19 cellular contexts compared by ENCODE assay signal in genomic region chr2:160418398-160418765, GRCh38.
DNase-seq lines count a peak whose midpoint lies in the region; ATAC-seq and TF ChIP-seq lines count a peak whose summit lies in the region.
"Had no signal": no experiment of that assay in that cellular context is flagged by ENCODE, and none has a peak within 500 bp of the region (broad histone marks: within the 10 kb centered on the region; RNA-seq: fewer than 3 reads in every experiment).

No MANE protein-coding gene starts in this region.

- H3K9me3 ChIP-seq in KOPT-K1 (ENCODE audit: insufficient read depth, low read length, poor library complexity, severe bottlenecking) (no peaks in the 10 kb centered on the region), heart left ventricle (no peaks in the 10 kb centered on the region)
- H3K9me3 ChIP-seq: left lung, mucosa of descending colon, neutrophil had no signal

- peak overlapping the region; percentile 41 for H3K27ac ChIP-seq in KOPT-K1 (ENCODE audit: low read depth, low read length, poor library complexity, severe bottlenecking)
- H3K27ac ChIP-seq in caudate nucleus (ENCODE audit: low read depth, low read length), result peak overlapping the region; percentile 63
- peak overlapping the region in 2 of 12 donors; percentile 29 to 72 for H3K27ac ChIP-seq in heart left ventricle
- H3K27ac ChIP-seq: neutrophil had no signal

- intact Hi-C loops in heart left ventricle (cut with DNase I), result loop anchor here in 2 of 10 donors (10.0 kb wide), 2 partner anchors 94 to 556 kb away; no protein-coding TSS in a partner anchor

- WGBS in heart left ventricle, 4 donors, result 25 to 55% (median 38%) methylated on average over 1 of the region's 1 CpG

- no peak for DNase-seq in activated T-cell treated with anti-CD3 and anti-CD28 coated beads, Interleukin-2, amount 50 U/mL, for 24 hours
- DNase-seq in activated T-cell treated with anti-CD3 and anti-CD28 coated beads for 4 hours (no peak), caudate nucleus (lab: John Stamatoyannopoulos, UW) (no peak), osteocyte (ENCODE audit: extremely low spot score, unreplicated experiment) (no peak), NCI-H2081 (lab: John Stamatoyannopoulos, UW) (no peak), DMS79 (lab: John Stamatoyannopoulos, UW) (no peak), heart left ventricle (no peak)
- DNase-seq: CD4-positive, CD25-positive, alpha-beta regulatory T cell; DMS79 treated with DMSO at 0.1 percent for 48 hours; GOT3; left lung; mucosa of descending colon; MV-4-11; NCI-H2029; retina; Right ventricle myocardium superior; stimulated activated naive CD4-positive, alpha-beta T cell treated with Interleukin-2 at 50 U/mL for 16 hours had no signal

- no peak for ATAC-seq in heart left ventricle
- ATAC-seq: mucosa of descending colon had no signal

- peak overlapping the region; percentile 94 for H3K27ac Mint-ChIP-seq in activated T-cell treated with anti-CD3 and anti-CD28 coated beads, Interleukin-2, amount 50 U/mL, for 24 hours
- H3K27ac Mint-ChIP-seq in osteocyte (ENCODE audit: unreplicated experiment), result peak overlapping the region; percentile 83

- no peak for TF ChIP-seq CTCF in osteocyte (IDR thresholded peaks at IDR 0.05)
- TF ChIP-seq CTCF in heart left ventricle (IDR thresholded peaks at IDR 0.05), result no peak

- H3K4me3 ChIP-seq in heart left ventricle, result no peak overlapping the region
- H3K4me3 ChIP-seq: left lung, mucosa of descending colon had no signal

- H3K36me3 ChIP-seq in KOPT-K1 (ENCODE audit: insufficient read depth, low read length) (no peaks in the 10 kb centered on the region), heart left ventricle (no peaks in the 10 kb centered on the region)
- H3K36me3 ChIP-seq: left lung, neutrophil had no signal

- no peaks in the 10 kb centered on the region for H3K9me3 Mint-ChIP-seq in activated T-cell treated with anti-CD3 and anti-CD28 coated beads, Interleukin-2, amount 50 U/mL, for 24 hours
- no peaks in the 10 kb centered on the region for H3K9me3 Mint-ChIP-seq in osteocyte (ENCODE audit: unreplicated experiment)

- TF ChIP-seq POLR2A in heart left ventricle (IDR thresholded peaks at IDR 0.05), result no peak

- H3K4me3 Mint-ChIP-seq in activated T-cell treated with anti-CD3 and anti-CD28 coated beads, Interleukin-2, amount 50 U/mL, for 24 hours, result peak overlapping the region; percentile 44
- no peak overlapping the region for H3K4me3 Mint-ChIP-seq in osteocyte (ENCODE audit: unreplicated experiment)
- H3K4me3 Mint-ChIP-seq: CD4-positive, CD25-positive, alpha-beta regulatory T cell had no signal

- no peaks in the 10 kb centered on the region for H3K27me3 ChIP-seq in heart left ventricle
- H3K27me3 ChIP-seq: left lung, neutrophil had no signal

- H3K36me3 Mint-ChIP-seq in activated T-cell treated with anti-CD3 and anti-CD28 coated beads, Interleukin-2, amount 50 U/mL, for 24 hours (ENCODE audit: low read depth), result peaks cover 4% of the 10 kb centered on the region
- H3K36me3 Mint-ChIP-seq in osteocyte (ENCODE audit: unreplicated experiment), result peaks cover 5% of the 10 kb centered on the region
- H3K36me3 Mint-ChIP-seq: CD4-positive, CD25-positive, alpha-beta regulatory T cell had no signal

- peaks cover 81% of the 10 kb centered on the region for H3K4me1 Mint-ChIP-seq in activated T-cell treated with anti-CD3 and anti-CD28 coated beads, Interleukin-2, amount 50 U/mL, for 24 hours (ENCODE audit: low read depth)
- peaks cover 63% of the 10 kb centered on the region for H3K4me1 Mint-ChIP-seq in osteocyte (ENCODE audit: unreplicated experiment)

- H3K4me1 ChIP-seq in heart left ventricle, result peaks cover 0 to 62% (median 33%) of the 10 kb centered on the region in 12 donors

- H3K27me3 Mint-ChIP-seq in activated T-cell treated with anti-CD3 and anti-CD28 coated beads, Interleukin-2, amount 50 U/mL, for 24 hours, result no peaks in the 10 kb centered on the region
- no peaks in the 10 kb centered on the region for H3K27me3 Mint-ChIP-seq in osteocyte (ENCODE audit: unreplicated experiment)
